In the genomic region with DNA sequence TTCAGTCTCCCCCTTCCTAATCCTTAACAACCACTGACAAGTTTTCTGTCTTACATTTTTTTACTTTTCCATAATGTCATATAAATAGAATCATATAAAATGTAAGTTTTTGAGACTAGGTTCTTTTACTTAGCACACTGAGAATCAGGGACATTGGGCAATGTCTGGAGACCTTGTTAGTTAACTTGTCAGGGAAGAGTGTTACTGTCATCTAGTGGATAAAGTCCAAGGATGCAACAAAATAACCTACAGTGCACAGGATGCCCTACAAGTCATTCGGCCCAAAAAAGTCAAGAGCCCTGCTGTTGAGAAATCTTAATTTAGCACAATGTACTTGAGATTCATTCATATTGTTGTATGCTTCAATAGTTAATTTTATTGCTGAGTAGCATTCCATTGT, we compare ENCODE assay signal across 1 cellular context.
TF ChIP-seq lines count a peak whose summit lies in the region.

No MANE protein-coding gene starts in this region.

TF ChIP-seq in GM23338, 12 proteins besides CTCF, POLR2A, EP300 and RAD21 (continued from another document):
- TF ChIP-seq, protein P1, sequence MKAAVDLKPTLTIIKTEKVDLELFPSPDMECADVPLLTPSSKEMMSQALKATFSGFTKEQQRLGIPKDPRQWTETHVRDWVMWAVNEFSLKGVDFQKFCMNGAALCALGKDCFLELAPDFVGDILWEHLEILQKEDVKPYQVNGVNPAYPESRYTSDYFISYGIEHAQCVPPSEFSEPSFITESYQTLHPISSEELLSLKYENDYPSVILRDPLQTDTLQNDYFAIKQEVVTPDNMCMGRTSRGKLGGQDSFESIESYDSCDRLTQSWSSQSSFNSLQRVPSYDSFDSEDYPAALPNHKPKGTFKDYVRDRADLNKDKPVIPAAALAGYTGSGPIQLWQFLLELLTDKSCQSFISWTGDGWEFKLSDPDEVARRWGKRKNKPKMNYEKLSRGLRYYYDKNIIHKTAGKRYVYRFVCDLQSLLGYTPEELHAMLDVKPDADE (IDR thresholded peaks at IDR 0.05), result no peak
- no peak for TF ChIP-seq ZNF114 (CRISPR knock-in tag; IDR thresholded peaks at IDR 0.05)
- no peak for TF ChIP-seq STAT1 (IDR thresholded peaks at IDR 0.05; ENCODE audit: unreplicated experiment)
- TF ChIP-seq, protein P2, sequence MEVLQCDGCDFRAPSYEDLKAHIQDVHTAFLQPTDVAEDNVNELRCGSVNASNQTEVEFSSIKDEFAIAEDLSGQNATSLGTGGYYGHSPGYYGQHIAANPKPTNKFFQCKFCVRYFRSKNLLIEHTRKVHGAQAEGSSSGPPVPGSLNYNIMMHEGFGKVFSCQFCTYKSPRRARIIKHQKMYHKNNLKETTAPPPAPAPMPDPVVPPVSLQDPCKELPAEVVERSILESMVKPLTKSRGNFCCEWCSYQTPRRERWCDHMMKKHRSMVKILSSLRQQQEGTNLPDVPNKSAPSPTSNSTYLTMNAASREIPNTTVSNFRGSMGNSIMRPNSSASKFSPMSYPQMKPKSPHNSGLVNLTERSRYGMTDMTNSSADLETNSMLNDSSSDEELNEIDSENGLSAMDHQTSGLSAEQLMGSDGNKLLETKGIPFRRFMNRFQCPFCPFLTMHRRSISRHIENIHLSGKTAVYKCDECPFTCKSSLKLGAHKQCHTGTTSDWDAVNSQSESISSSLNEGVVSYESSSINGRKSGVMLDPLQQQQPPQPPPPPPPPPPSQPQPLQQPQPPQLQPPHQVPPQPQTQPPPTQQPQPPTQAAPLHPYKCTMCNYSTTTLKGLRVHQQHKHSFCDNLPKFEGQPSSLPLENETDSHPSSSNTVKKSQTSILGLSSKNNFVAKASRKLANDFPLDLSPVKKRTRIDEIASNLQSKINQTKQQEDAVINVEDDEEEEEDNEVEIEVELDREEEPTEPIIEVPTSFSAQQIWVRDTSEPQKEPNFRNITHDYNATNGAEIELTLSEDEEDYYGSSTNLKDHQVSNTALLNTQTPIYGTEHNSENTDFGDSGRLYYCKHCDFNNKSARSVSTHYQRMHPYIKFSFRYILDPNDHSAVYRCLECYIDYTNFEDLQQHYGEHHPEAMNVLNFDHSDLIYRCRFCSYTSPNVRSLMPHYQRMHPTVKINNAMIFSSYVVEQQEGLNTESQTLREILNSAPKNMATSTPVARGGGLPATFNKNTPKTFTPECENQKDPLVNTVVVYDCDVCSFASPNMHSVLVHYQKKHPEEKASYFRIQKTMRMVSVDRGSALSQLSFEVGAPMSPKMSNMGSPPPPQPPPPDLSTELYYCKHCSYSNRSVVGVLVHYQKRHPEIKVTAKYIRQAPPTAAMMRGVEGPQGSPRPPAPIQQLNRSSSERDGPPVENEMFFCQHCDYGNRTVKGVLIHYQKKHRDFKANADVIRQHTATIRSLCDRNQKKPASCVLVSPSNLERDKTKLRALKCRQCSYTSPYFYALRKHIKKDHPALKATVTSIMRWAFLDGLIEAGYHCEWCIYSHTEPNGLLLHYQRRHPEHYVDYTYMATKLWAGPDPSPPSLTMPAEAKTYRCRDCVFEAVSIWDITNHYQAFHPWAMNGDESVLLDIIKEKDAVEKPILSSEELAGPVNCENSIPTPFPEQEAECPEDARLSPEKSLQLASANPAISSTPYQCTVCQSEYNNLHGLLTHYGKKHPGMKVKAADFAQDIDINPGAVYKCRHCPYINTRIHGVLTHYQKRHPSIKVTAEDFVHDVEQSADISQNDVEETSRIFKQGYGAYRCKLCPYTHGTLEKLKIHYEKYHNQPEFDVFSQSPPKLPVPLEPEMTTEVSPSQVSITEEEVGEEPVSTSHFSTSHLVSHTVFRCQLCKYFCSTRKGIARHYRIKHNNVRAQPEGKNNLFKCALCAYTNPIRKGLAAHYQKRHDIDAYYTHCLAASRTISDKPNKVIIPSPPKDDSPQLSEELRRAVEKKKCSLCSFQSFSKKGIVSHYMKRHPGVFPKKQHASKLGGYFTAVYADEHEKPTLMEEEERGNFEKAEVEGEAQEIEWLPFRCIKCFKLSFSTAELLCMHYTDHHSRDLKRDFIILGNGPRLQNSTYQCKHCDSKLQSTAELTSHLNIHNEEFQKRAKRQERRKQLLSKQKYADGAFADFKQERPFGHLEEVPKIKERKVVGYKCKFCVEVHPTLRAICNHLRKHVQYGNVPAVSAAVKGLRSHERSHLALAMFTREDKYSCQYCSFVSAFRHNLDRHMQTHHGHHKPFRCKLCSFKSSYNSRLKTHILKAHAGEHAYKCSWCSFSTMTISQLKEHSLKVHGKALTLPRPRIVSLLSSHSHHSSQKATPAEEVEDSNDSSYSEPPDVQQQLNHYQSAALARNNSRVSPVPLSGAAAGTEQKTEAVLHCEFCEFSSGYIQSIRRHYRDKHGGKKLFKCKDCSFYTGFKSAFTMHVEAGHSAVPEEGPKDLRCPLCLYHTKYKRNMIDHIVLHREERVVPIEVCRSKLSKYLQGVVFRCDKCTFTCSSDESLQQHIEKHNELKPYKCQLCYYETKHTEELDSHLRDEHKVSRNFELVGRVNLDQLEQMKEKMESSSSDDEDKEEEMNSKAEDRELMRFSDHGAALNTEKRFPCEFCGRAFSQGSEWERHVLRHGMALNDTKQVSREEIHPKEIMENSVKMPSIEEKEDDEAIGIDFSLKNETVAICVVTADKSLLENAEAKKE (CRISPR knock-in tag; IDR thresholded peaks at IDR 0.05), result no peak
- TF ChIP-seq POLR2AphosphoS5 (IDR thresholded peaks at IDR 0.05; ENCODE audit: low read depth), result no peak
- TF ChIP-seq ZNF331 (CRISPR knock-in tag; IDR thresholded peaks at IDR 0.05; ENCODE audit: low read depth), result no peak
